9 cellular contexts compared by ENCODE assay signal in genomic region chrX:54213603-54214002, GRCh38.
"Had no signal": no experiment of that assay in that cellular context is flagged by ENCODE, and none has a peak within 500 bp of the region (broad histone marks: within the 10 kb centered on the region; RNA-seq: fewer than 3 reads in every experiment).

No MANE protein-coding gene starts in this region.

- H3K4me3 ChIP-seq: GM23248, HAP-1 had no signal

- H3K9me3 ChIP-seq: HAP-1 had no signal

- H3K4me2 ChIP-seq: KMS-11 had no signal

- DNase-seq: GM23248, GOT3, H7, IMR-90, KBM-7 had no signal

- H3K4me1 ChIP-seq: HAP-1 had no signal

- H3K36me3 ChIP-seq: HAP-1 had no signal

- ATAC-seq: HCT116 had no signal

- H2AFZ ChIP-seq: GM23248 had no signal

- H3K27ac ChIP-seq: GM23248, HL-60, KMS-11 had no signal

- H3K9ac ChIP-seq: GM23248, KMS-11 had no signal
